In genomic region chr10:26555719-26556368, GRCh38 we compare ENCODE assay signal across 9 cellular contexts.
DNase-seq lines count a peak whose midpoint lies in the region; ATAC-seq and TF ChIP-seq lines count a peak whose summit lies in the region.
"Had no signal": no experiment of that assay in that cellular context is flagged by ENCODE, and none has a peak within 500 bp of the region (broad histone marks: within the 10 kb centered on the region; RNA-seq: fewer than 3 reads in every experiment).

No MANE protein-coding gene starts in this region.

- ATAC-seq in HG02571 (IDR thresholded peaks at IDR 0.05; ENCODE audit: unreplicated experiment) (no peak), GM18909 (IDR thresholded peaks at IDR 0.05; ENCODE audit: poor library complexity, unreplicated experiment) (no peak), HG02884 (IDR thresholded peaks at IDR 0.05; ENCODE audit: unreplicated experiment) (no peak)

- H3K4me3 ChIP-seq in adipocyte (ENCODE audit: low read length) (peak overlapping the region; percentile 39), kidney epithelial cell (ENCODE audit: low read depth, low read length) (no peak overlapping the region)

- TF ChIP-seq CTCF in kidney epithelial cell (IDR thresholded peaks at IDR 0.05; ENCODE audit: insufficient read depth, low read length, poor library complexity, severe bottlenecking): no peak

- H3K27ac ChIP-seq in substantia nigra (ENCODE audit: low read depth, low read length, poor library complexity, severe bottlenecking): peak overlapping the region; percentile 52
- H3K27ac ChIP-seq: 22Rv1 had no signal

- peaks cover 34% of the 10 kb centered on the region for H3K4me1 ChIP-seq in adipocyte (ENCODE audit: control insufficient read depth, insufficient read depth, low read length)

- peak; percentile 12 for DNase-seq in DMS79 treated with DMSO at 0.1 percent for 48 hours (lab: John Stamatoyannopoulos, UW)
- no peak for DNase-seq in DMS79 (lab: John Stamatoyannopoulos, UW)
- peak; percentile 81 for DNase-seq in adipocyte (ENCODE audit: low read depth)
- peak; percentile 73 for DNase-seq in kidney epithelial cell (ENCODE audit: low read depth)
- peak in 16 of 49 donors; percentile 3 to 64 (median 22) for DNase-seq in substantia nigra (lab: John Stamatoyannopoulos, UW)

- H3K27me3 ChIP-seq in adipocyte (replicated peaks; ENCODE audit: control insufficient read depth, insufficient read depth, low read length): no peaks in the 10 kb centered on the region
- H3K27me3 ChIP-seq in kidney epithelial cell (ENCODE audit: control insufficient read depth, insufficient read depth, low read length): no peaks in the 10 kb centered on the region

- no peaks in the 10 kb centered on the region for H3K9me3 ChIP-seq in adipocyte (ENCODE audit: control insufficient read depth, low read length)

- H3K9ac ChIP-seq in adipocyte (ENCODE audit: low read length): peak overlapping the region; percentile 64

- H3K36me3 ChIP-seq in adipocyte (ENCODE audit: control insufficient read depth, insufficient read depth, low read length, severe bottlenecking) (peaks cover 57% of the 10 kb centered on the region), kidney epithelial cell (ENCODE audit: control insufficient read depth, insufficient read depth, low read length) (no peaks in the 10 kb centered on the region)
